ENCODE assay signal across 1 cellular context in the genomic region with DNA sequence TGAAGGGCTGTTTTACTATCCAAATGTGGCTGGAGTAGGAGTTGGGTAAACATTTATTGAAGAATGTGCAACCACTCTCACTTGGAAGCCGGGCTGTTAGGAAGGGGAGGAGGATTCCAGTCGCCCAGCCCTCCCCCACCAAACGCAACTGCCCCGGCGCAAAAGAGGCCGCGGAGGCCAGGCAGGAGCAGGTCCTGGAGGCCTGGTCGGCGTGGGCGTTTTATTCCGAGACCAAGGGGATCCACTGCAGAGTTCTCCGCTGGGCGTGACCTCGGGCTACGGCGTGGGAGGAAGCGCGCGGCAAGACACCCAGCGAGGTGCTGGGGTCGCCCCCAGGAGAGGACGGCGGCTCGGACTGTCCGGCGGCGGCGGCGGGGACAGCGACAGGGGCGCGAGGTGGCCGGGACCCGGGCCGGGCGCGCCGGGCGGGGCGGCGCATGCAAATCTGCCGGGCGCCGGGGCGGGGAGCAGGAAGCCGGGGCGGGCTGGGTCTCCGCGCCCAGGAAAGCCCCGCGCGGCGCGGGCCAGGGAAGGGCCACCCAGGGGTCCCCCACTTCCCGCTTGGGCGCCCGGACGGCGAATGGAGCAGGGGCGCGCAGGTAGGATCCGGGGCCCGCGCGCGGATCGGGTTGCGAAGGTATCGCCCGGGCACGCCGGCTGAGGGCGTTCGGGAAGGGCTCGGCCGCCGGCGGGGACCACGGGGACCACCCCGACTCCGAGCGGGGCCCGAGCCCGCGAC.
A peak's percentile ranks its signal among the peaks of the same experiment; 100 is the strongest.
TF ChIP-seq lines count a peak whose summit lies in the region.

A gene (plus strand): TSS at position 553 of the 739 bp plus-strand sequence. CDS start 26,230 bp downstream, outside the sequence.

TF ChIP-seq in HepG2, 621 proteins besides CTCF, POLR2A, EP300 and RAD21 (continued from another document and continues in another):
- TF ChIP-seq, protein P1, sequence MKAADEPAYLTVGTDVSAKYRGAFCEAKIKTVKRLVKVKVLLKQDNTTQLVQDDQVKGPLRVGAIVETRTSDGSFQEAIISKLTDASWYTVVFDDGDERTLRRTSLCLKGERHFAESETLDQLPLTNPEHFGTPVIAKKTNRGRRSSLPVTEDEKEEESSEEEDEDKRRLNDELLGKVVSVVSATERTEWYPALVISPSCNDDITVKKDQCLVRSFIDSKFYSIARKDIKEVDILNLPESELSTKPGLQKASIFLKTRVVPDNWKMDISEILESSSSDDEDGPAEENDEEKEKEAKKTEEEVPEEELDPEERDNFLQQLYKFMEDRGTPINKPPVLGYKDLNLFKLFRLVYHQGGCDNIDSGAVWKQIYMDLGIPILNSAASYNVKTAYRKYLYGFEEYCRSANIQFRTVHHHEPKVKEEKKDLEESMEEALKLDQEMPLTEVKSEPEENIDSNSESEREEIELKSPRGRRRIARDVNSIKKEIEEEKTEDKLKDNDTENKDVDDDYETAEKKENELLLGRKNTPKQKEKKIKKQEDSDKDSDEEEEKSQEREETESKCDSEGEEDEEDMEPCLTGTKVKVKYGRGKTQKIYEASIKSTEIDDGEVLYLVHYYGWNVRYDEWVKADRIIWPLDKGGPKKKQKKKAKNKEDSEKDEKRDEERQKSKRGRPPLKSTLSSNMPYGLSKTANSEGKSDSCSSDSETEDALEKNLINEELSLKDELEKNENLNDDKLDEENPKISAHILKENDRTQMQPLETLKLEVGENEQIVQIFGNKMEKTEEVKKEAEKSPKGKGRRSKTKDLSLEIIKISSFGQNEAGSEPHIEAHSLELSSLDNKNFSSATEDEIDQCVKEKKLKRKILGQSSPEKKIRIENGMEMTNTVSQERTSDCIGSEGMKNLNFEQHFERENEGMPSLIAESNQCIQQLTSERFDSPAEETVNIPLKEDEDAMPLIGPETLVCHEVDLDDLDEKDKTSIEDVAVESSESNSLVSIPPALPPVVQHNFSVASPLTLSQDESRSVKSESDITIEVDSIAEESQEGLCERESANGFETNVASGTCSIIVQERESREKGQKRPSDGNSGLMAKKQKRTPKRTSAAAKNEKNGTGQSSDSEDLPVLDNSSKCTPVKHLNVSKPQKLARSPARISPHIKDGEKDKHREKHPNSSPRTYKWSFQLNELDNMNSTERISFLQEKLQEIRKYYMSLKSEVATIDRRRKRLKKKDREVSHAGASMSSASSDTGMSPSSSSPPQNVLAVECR (CRISPR knock-in tag; IDR thresholded peaks at IDR 0.05; ENCODE audit: borderline replicate concordance) = peak; percentile 39; the same call in 1 of the 2 replicates
- TF ChIP-seq SSRP1 (CRISPR knock-in tag; IDR thresholded peaks at IDR 0.05) = no peak
- TF ChIP-seq, protein P2, sequence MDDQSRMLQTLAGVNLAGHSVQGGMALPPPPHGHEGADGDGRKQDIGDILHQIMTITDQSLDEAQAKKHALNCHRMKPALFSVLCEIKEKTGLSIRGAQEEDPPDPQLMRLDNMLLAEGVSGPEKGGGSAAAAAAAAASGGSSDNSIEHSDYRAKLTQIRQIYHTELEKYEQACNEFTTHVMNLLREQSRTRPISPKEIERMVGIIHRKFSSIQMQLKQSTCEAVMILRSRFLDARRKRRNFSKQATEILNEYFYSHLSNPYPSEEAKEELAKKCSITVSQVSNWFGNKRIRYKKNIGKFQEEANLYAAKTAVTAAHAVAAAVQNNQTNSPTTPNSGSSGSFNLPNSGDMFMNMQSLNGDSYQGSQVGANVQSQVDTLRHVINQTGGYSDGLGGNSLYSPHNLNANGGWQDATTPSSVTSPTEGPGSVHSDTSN (CRISPR knock-in tag; IDR thresholded peaks at IDR 0.05; ENCODE audit: borderline replicate concordance) = no peak
- TF ChIP-seq, protein P3, sequence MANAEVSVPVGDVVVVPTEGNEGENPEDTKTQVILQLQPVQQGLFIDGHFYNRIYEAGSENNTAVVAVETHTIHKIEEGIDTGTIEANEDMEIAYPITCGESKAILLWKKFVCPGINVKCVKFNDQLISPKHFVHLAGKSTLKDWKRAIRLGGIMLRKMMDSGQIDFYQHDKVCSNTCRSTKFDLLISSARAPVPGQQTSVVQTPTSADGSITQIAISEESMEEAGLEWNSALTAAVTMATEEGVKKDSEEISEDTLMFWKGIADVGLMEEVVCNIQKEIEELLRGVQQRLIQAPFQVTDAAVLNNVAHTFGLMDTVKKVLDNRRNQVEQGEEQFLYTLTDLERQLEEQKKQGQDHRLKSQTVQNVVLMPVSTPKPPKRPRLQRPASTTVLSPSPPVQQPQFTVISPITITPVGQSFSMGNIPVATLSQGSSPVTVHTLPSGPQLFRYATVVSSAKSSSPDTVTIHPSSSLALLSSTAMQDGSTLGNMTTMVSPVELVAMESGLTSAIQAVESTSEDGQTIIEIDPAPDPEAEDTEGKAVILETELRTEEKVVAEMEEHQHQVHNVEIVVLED (CRISPR knock-in tag; IDR thresholded peaks at IDR 0.05; ENCODE audit: borderline replicate concordance) = peak; percentile 58; the same call in 1 of the 2 replicates
- no peak for TF ChIP-seq ZNF775 (CRISPR knock-in tag; IDR thresholded peaks at IDR 0.05; ENCODE audit: borderline replicate concordance)
- no peak for TF ChIP-seq ZNF224 (CRISPR knock-in tag; IDR thresholded peaks at IDR 0.05)
- peak; percentile 66; the same call in 1 of the 2 replicates for TF ChIP-seq KAT8 (CRISPR knock-in tag; IDR thresholded peaks at IDR 0.05)
- no peak for TF ChIP-seq POLR2AphosphoS2 (IDR thresholded peaks at IDR 0.05; ENCODE audit: low read depth, low read length)
- no peak for TF ChIP-seq MZF1 (CRISPR knock-in tag; IDR thresholded peaks at IDR 0.05; ENCODE audit: borderline replicate concordance)
- TF ChIP-seq ERF (CRISPR knock-in tag; IDR thresholded peaks at IDR 0.05) = peak; percentile 64
- TF ChIP-seq HHEX (CRISPR knock-in tag; IDR thresholded peaks at IDR 0.05) = 0 out of 2 replicates have a peak, but pooled peaks have one; percentile 52
- peak; percentile 57; the same call in 1 of the 2 replicates for TF ChIP-seq ZNF160 (CRISPR knock-in tag; IDR thresholded peaks at IDR 0.05)
- no peak for TF ChIP-seq FOXK2 (IDR thresholded peaks at IDR 0.05)
- no peak for TF ChIP-seq ATRX (CRISPR knock-in tag; IDR thresholded peaks at IDR 0.05; ENCODE audit: borderline replicate concordance)
- TF ChIP-seq TBX3 (IDR thresholded peaks at IDR 0.05; ENCODE audit: borderline replicate concordance) = no peak
- 0 out of 2 replicates have a peak, but pooled peaks have one; percentile 62 for TF ChIP-seq ZNF431 (CRISPR knock-in tag; IDR thresholded peaks at IDR 0.05; ENCODE audit: borderline replicate concordance, low read depth)
- TF ChIP-seq CCDC6 (CRISPR knock-in tag; IDR thresholded peaks at IDR 0.05) = peak; percentile 69; the same call in 1 of the 2 replicates
- TF ChIP-seq, protein P4, sequence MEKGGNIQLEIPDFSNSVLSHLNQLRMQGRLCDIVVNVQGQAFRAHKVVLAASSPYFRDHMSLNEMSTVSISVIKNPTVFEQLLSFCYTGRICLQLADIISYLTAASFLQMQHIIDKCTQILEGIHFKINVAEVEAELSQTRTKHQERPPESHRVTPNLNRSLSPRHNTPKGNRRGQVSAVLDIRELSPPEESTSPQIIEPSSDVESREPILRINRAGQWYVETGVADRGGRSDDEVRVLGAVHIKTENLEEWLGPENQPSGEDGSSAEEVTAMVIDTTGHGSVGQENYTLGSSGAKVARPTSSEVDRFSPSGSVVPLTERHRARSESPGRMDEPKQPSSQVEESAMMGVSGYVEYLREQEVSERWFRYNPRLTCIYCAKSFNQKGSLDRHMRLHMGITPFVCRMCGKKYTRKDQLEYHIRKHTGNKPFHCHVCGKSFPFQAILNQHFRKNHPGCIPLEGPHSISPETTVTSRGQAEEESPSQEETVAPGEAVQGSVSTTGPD (CRISPR knock-in tag; IDR thresholded peaks at IDR 0.05) = no peak
- TF ChIP-seq, protein P5, sequence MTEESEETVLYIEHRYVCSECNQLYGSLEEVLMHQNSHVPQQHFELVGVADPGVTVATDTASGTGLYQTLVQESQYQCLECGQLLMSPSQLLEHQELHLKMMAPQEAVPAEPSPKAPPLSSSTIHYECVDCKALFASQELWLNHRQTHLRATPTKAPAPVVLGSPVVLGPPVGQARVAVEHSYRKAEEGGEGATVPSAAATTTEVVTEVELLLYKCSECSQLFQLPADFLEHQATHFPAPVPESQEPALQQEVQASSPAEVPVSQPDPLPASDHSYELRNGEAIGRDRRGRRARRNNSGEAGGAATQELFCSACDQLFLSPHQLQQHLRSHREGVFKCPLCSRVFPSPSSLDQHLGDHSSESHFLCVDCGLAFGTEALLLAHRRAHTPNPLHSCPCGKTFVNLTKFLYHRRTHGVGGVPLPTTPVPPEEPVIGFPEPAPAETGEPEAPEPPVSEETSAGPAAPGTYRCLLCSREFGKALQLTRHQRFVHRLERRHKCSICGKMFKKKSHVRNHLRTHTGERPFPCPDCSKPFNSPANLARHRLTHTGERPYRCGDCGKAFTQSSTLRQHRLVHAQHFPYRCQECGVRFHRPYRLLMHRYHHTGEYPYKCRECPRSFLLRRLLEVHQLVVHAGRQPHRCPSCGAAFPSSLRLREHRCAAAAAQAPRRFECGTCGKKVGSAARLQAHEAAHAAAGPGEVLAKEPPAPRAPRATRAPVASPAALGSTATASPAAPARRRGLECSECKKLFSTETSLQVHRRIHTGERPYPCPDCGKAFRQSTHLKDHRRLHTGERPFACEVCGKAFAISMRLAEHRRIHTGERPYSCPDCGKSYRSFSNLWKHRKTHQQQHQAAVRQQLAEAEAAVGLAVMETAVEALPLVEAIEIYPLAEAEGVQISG (CRISPR knock-in tag; IDR thresholded peaks at IDR 0.05) = peak; percentile 79
- TF ChIP-seq, protein P6, sequence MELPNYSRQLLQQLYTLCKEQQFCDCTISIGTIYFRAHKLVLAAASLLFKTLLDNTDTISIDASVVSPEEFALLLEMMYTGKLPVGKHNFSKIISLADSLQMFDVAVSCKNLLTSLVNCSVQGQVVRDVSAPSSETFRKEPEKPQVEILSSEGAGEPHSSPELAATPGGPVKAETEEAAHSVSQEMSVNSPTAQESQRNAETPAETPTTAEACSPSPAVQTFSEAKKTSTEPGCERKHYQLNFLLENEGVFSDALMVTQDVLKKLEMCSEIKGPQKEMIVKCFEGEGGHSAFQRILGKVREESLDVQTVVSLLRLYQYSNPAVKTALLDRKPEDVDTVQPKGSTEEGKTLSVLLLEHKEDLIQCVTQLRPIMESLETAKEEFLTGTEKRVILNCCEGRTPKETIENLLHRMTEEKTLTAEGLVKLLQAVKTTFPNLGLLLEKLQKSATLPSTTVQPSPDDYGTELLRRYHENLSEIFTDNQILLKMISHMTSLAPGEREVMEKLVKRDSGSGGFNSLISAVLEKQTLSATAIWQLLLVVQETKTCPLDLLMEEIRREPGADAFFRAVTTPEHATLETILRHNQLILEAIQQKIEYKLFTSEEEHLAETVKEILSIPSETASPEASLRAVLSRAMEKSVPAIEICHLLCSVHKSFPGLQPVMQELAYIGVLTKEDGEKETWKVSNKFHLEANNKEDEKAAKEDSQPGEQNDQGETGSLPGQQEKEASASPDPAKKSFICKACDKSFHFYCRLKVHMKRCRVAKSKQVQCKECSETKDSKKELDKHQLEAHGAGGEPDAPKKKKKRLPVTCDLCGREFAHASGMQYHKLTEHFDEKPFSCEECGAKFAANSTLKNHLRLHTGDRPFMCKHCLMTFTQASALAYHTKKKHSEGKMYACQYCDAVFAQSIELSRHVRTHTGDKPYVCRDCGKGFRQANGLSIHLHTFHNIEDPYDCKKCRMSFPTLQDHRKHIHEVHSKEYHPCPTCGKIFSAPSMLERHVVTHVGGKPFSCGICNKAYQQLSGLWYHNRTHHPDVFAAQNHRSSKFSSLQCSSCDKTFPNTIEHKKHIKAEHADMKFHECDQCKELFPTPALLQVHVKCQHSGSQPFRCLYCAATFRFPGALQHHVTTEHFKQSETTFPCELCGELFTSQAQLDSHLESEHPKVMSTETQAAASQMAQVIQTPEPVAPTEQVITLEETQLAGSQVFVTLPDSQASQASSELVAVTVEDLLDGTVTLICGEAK (IDR thresholded peaks at IDR 0.05) = no peak
- TF ChIP-seq, protein P6 (CRISPR knock-in tag; IDR thresholded peaks at IDR 0.05) = no peak
- TF ChIP-seq AGO1 (IDR thresholded peaks at IDR 0.05; ENCODE audit: low read depth, low read length, poor library complexity, severe bottlenecking) = no peak
- peak; percentile 25; the same call in 1 of the 2 replicates for TF ChIP-seq NCOA1 (CRISPR knock-in tag; IDR thresholded peaks at IDR 0.05)
- no peak for TF ChIP-seq LCORL (IDR thresholded peaks at IDR 0.05)
- TF ChIP-seq LCORL (CRISPR knock-in tag; IDR thresholded peaks at IDR 0.05) = peak; percentile 56; the same call in 1 of the 2 replicates
- peak; percentile 93 for TF ChIP-seq KDM2A (CRISPR knock-in tag; IDR thresholded peaks at IDR 0.05; ENCODE audit: borderline replicate concordance, low read depth)
- no peak for TF ChIP-seq ZNF878 (CRISPR knock-in tag; IDR thresholded peaks at IDR 0.05)
- TF ChIP-seq, protein P7, sequence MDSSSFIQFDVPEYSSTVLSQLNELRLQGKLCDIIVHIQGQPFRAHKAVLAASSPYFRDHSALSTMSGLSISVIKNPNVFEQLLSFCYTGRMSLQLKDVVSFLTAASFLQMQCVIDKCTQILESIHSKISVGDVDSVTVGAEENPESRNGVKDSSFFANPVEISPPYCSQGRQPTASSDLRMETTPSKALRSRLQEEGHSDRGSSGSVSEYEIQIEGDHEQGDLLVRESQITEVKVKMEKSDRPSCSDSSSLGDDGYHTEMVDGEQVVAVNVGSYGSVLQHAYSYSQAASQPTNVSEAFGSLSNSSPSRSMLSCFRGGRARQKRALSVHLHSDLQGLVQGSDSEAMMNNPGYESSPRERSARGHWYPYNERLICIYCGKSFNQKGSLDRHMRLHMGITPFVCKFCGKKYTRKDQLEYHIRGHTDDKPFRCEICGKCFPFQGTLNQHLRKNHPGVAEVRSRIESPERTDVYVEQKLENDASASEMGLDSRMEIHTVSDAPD (CRISPR knock-in tag; IDR thresholded peaks at IDR 0.05) = no peak
